In the genomic region with DNA sequence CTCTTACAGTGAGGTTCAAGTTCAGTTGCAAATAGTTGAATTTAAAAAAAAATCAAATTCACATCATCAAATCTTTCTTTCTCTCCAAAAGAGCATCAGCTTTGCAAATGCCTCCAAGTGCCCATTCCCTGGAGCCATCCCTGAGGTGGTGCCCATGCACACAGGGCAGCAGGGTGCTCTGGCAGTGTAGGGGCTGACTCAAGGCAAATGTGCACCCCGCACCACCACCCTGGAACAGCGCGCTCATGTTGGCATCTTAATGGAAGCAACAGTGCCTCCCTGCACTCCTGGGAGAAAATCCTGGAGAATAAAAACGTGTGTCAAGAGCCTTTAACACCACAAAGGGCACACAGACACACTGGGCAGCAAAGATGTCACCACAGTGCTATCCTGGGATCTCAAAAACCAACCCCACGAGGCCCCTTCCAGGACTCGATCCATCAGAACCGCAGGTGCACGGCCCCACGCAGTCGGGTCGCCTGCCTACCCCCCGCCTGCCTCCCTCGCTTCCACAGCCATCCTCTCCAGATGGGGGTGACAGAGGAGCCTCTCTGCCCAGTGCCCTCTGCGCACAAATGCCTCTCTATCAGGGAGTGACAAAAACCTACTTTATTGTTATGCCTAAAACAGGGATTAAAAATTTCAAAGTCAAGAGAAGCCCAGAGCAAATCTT, we compare ENCODE assay signal across 18 cellular contexts. TPM values are rescaled to one million over a fixed set of nuclear protein-coding genes. Genes with fewer than 3 reads are reported as not detected.
DNase-seq lines count a peak whose midpoint lies in the region; ATAC-seq and TF ChIP-seq lines count a peak whose summit lies in the region.
"Had no signal": no experiment of that assay in that cellular context is flagged by ENCODE, and none has a peak within 500 bp of the region (broad histone marks: within the 10 kb centered on the region; RNA-seq: fewer than 3 reads in every experiment).

No MANE protein-coding gene starts in this region.

- peak overlapping the region; percentile 96 for H3K27ac Mint-ChIP-seq in glutamatergic neuron (ENCODE audit: unreplicated experiment)
- H3K27ac Mint-ChIP-seq in osteocyte (ENCODE audit: unreplicated experiment) = peak overlapping the region; percentile 65
- H3K27ac Mint-ChIP-seq in effector memory CD8-positive, alpha-beta T cell = no peak overlapping the region
- H3K27ac Mint-ChIP-seq: CD8-positive, alpha-beta memory T cell had no signal

- H3K27ac ChIP-seq in GM23248 = peak overlapping the region; percentile 93
- H3K27ac ChIP-seq in RWPE1 = peak overlapping the region; percentile 56
- H3K27ac ChIP-seq: C4-2B had no signal

- no peaks in the 10 kb centered on the region for H3K9me3 ChIP-seq in GM23248 (ENCODE audit: low read depth)
- H3K9me3 ChIP-seq: MG63 had no signal

- 90 to 93% methylated on average over 13 to 14 of the region's 14 CpGs for WGBS in GM23248 (ENCODE audit: low coverage in 1 of 2, low lambda C conversion rate in 2 of 2, missing lambda C conversion rate in 2 of 2), 2 experiments

- H3K9me3 Mint-ChIP-seq in glutamatergic neuron (ENCODE audit: unreplicated experiment) = peaks cover 10% of the 10 kb centered on the region
- H3K9me3 Mint-ChIP-seq in osteocyte (ENCODE audit: unreplicated experiment) = no peaks in the 10 kb centered on the region
- no peaks in the 10 kb centered on the region for H3K9me3 Mint-ChIP-seq in effector memory CD8-positive, alpha-beta T cell
- H3K9me3 Mint-ChIP-seq: CD8-positive, alpha-beta memory T cell had no signal

- peaks cover 7% of the 10 kb centered on the region for H3K36me3 ChIP-seq in GM23248 (ENCODE audit: low read depth)

- H3K4me1 Mint-ChIP-seq in glutamatergic neuron (ENCODE audit: low read depth, unreplicated experiment) (peaks cover 30% of the 10 kb centered on the region), osteocyte (ENCODE audit: unreplicated experiment) (peaks cover 15% of the 10 kb centered on the region)
- H3K4me1 Mint-ChIP-seq in effector memory CD8-positive, alpha-beta T cell (ENCODE audit: low read depth in 2 of 2) = peaks cover 0 to 3% of the 10 kb centered on the region in 2 donors

- H2AFZ ChIP-seq in GM23248 = no peak overlapping the region

- H3F3A ChIP-seq in GM23248 (ENCODE audit: insufficient read depth) = peaks cover 38% of the 10 kb centered on the region

- H3K4me2 ChIP-seq in GM23248 (ENCODE audit: unreplicated experiment) = no peak overlapping the region

- peaks cover 12% of the 10 kb centered on the region for H3K27me3 Mint-ChIP-seq in glutamatergic neuron (ENCODE audit: unreplicated experiment)
- H3K27me3 Mint-ChIP-seq in osteocyte (ENCODE audit: unreplicated experiment) = no peaks in the 10 kb centered on the region
- H3K27me3 Mint-ChIP-seq in effector memory CD8-positive, alpha-beta T cell = no peaks in the 10 kb centered on the region
- H3K27me3 Mint-ChIP-seq: CD8-positive, alpha-beta memory T cell had no signal

- H3K4me3 Mint-ChIP-seq in glutamatergic neuron (ENCODE audit: unreplicated experiment) (no peak overlapping the region), osteocyte (ENCODE audit: unreplicated experiment) (no peak overlapping the region)
- H3K4me3 Mint-ChIP-seq in effector memory CD8-positive, alpha-beta T cell = no peak overlapping the region
- H3K4me3 Mint-ChIP-seq: CD8-positive, alpha-beta memory T cell had no signal

- TF ChIP-seq CTCF in RWPE1 (conservative IDR thresholded peaks at IDR 0.05; ENCODE audit: low read depth) (no peak), glutamatergic neuron (IDR thresholded peaks at IDR 0.05; ENCODE audit: partially characterized antibody, unreplicated experiment) (no peak), osteocyte (IDR thresholded peaks at IDR 0.05) (no peak)

- H3K4me3 ChIP-seq in GM23248 = no peak overlapping the region
- H3K4me3 ChIP-seq: MG63 had no signal

- no peaks in the 10 kb centered on the region for H4K20me1 ChIP-seq in GM23248 (ENCODE audit: insufficient read depth)

- H3K27me3 ChIP-seq in GM23248 (replicated peaks; ENCODE audit: insufficient read depth) = no peaks in the 10 kb centered on the region
- H3K27me3 ChIP-seq: MG63 had no signal

- no peaks in the 10 kb centered on the region for H3K79me2 ChIP-seq in GM23248 (ENCODE audit: insufficient read depth)

- DNase-seq in GM23248 (no peak), RWPE1 (ENCODE audit: low spot score) (no peak), glutamatergic neuron (no peak), osteocyte (ENCODE audit: extremely low spot score, unreplicated experiment) (no peak), HEK293T (ENCODE audit: extremely low spot score) (no peak), OCI-M2 (lab: John Stamatoyannopoulos, UW; ENCODE audit: unreplicated experiment) (no peak)
- no peak for DNase-seq in effector memory CD8-positive, alpha-beta T cell
- DNase-seq: Calu3; CD8-positive, alpha-beta memory T cell; DMS153; Kasumi-1; MG63; NCI-H1417; NCI-H187; NCI-H446 treated with DMSO at 0.1 percent for 48 hours; NCI-H526 treated with DMSO at 0.1 percent for 48 hours had no signal

- in situ Hi-C loops in GM23248 (cut with MboI) = no loop called here

- CTCF ChIA-PET in RWPE1 (lab: Yijun Ruan, JAX) (no interaction called here), HEK293T (lab: Yijun Ruan, JAX) (no interaction called here)

- H3K36me3 Mint-ChIP-seq in glutamatergic neuron (ENCODE audit: unreplicated experiment) (peaks cover 18% of the 10 kb centered on the region), osteocyte (ENCODE audit: unreplicated experiment) (peaks cover 24% of the 10 kb centered on the region)
- H3K36me3 Mint-ChIP-seq in effector memory CD8-positive, alpha-beta T cell (ENCODE audit: insufficient read depth) = peaks cover 5% of the 10 kb centered on the region
- H3K36me3 Mint-ChIP-seq: CD8-positive, alpha-beta memory T cell had no signal

- H3K9me2 ChIP-seq in GM23248 (ENCODE audit: insufficient read depth) = no peaks in the 10 kb centered on the region

- ATAC-seq in GM19035 (IDR thresholded peaks at IDR 0.05; ENCODE audit: unreplicated experiment) = no peak
- no peak for ATAC-seq in effector memory CD8-positive, alpha-beta T cell (replicated peaks)

- POLR2A ChIA-PET in RWPE1 (lab: Yijun Ruan, JAX; ENCODE audit: low non-redundant PET) (no interaction called here), HEK293T (lab: Yijun Ruan, JAX) (no interaction called here)

- H3K9ac ChIP-seq in GM23248 = no peak overlapping the region

- peaks cover 21% of the 10 kb centered on the region for H3K4me1 ChIP-seq in GM23248 (ENCODE audit: insufficient read depth)

TF ChIP-seq in HEK293T, 16 proteins besides CTCF, POLR2A, EP300 and RAD21:
- TF ChIP-seq ELF4 (IDR thresholded peaks at IDR 0.05) (no peak), CTBP1 (IDR thresholded peaks at IDR 0.05; ENCODE audit: borderline replicate concordance) (no peak), FOXK2 (IDR thresholded peaks at IDR 0.05) (no peak)

RNA-seq across cellular contexts. Expression of gene NIPA2, which starts 50.8 kb away (rescaled TPM):
- total RNA-seq in GM23248 (2014; rRNA removed; shearing (Covaris generic)) = 100 and 110 TPM in 2 replicates
- polyA plus RNA-seq in GM23248 (2016; fragmentation: Nextera tagmentation; extraction: Ambion mirVana) = 74.9 and 75.8 TPM in 2 replicates
- total RNA-seq in glutamatergic neuron (ENCODE audit: unreplicated experiment) = 121 TPM
- total RNA-seq in osteocyte = 57.1 TPM in 2 replicates

Comparison
In these comparisons a context has a peak if more than half of its experiments do, and no peak if none do; other contexts are left out.
1. H3K27ac Mint-ChIP-seq: peak in glutamatergic neuron (single experiment) and osteocyte (single experiment); none in effector memory CD8-positive, alpha-beta T cell (0 of 2).